In genomic region chr19:3785464-3785937, GRCh38 we compare ENCODE assay signal across 8 cellular contexts. TPM values are rescaled to one million over a fixed set of nuclear protein-coding genes. Genes with fewer than 3 reads are reported as not detected.
A peak's percentile ranks its signal among the peaks of the same experiment; 100 is the strongest.
DNase-seq lines count a peak whose midpoint lies in the region; ATAC-seq, FAIRE-seq and TF ChIP-seq lines count a peak whose summit lies in the region.
"Had no signal": no experiment of that assay in that cellular context is flagged by ENCODE, and none has a peak within 500 bp of the region (broad histone marks: within the 10 kb centered on the region; RNA-seq: fewer than 3 reads in every experiment).

No MANE protein-coding gene starts in this region.

- ATAC-seq in activated CD8-positive, alpha-beta memory T cell treated with anti-CD3 and anti-CD28 coated beads, Interleukin-2, amount 10 ng/mL, durations not matched to agents 7 days and 5 days: no peak
- ATAC-seq in GM18861 (IDR thresholded peaks at IDR 0.05; ENCODE audit: unreplicated experiment): no peak

- peak; percentile 51 for DNase-seq in activated CD8-positive, alpha-beta memory T cell treated with anti-CD3 and anti-CD28 coated beads, Interleukin-2, amount 10 ng/mL, durations not matched to agents 7 days and 5 days
- peak; percentile 25 for DNase-seq in inferior parietal cortex (ENCODE audit: extremely low spot score)
- DNase-seq in stimulated activated CD8-positive, alpha-beta memory T cell treated with anti-CD3 and anti-CD28 coated beads, Interleukin-4, amount 100 ng/mL, for 4 hours (ENCODE audit: low read depth in 2 of 2, low spot score in 1 of 2): peak; percentile 15 to 64
- DNase-seq in NCI-H2196 treated with DMSO at 0.1 percent for 48 hours (lab: John Stamatoyannopoulos, UW; ENCODE audit: unreplicated experiment): no peak
- DNase-seq in GM12892 (ENCODE audit: insufficient read length): no peak

- no peak for TF ChIP-seq RAD21 in Ishikawa (IDR thresholded peaks at IDR 0.05; ENCODE audit: low read depth)

- peak overlapping the region; percentile 81 for H3K4me3 Mint-ChIP-seq in activated CD8-positive, alpha-beta memory T cell treated with anti-CD3 and anti-CD28 coated beads, Interleukin-2, amount 10 ng/mL, durations not matched to agents 7 days and 5 days

- peaks cover 24% of the 10 kb centered on the region for H3K36me3 Mint-ChIP-seq in activated CD8-positive, alpha-beta memory T cell treated with anti-CD3 and anti-CD28 coated beads, Interleukin-2, amount 10 ng/mL, durations not matched to agents 7 days and 5 days

- TF ChIP-seq EP300 in Ishikawa (IDR thresholded peaks at IDR 0.05; ENCODE audit: borderline replicate concordance): no peak

- H3K27ac Mint-ChIP-seq in activated CD8-positive, alpha-beta memory T cell treated with anti-CD3 and anti-CD28 coated beads, Interleukin-2, amount 10 ng/mL, durations not matched to agents 7 days and 5 days: no peak overlapping the region

- H3K4me1 Mint-ChIP-seq in activated CD8-positive, alpha-beta memory T cell treated with anti-CD3 and anti-CD28 coated beads, Interleukin-2, amount 10 ng/mL, durations not matched to agents 7 days and 5 days: peaks cover 38% of the 10 kb centered on the region

- H3K9me3 Mint-ChIP-seq in activated CD8-positive, alpha-beta memory T cell treated with anti-CD3 and anti-CD28 coated beads, Interleukin-2, amount 10 ng/mL, durations not matched to agents 7 days and 5 days (ENCODE audit: low read depth): peaks cover 14% of the 10 kb centered on the region

- FAIRE-seq in GM12892 (lab: Jason Lieb, UNC): no peak

- CTCF ChIA-PET in activated CD8-positive, alpha-beta memory T cell treated with anti-CD3 and anti-CD28 coated beads, Interleukin-2, amount 10 ng/mL, durations not matched to agents 7 days and 5 days (lab: Charles Lee): interaction anchor here (0.7 to 2.7 kb wide), 4 partner anchors 8 to 37 kb away, joined by 3 to 16 read pairs (median 4); no protein-coding TSS in a partner anchor

- H3K27me3 Mint-ChIP-seq in activated CD8-positive, alpha-beta memory T cell treated with anti-CD3 and anti-CD28 coated beads, Interleukin-2, amount 10 ng/mL, durations not matched to agents 7 days and 5 days: peaks cover 3% of the 10 kb centered on the region

- no peak for TF ChIP-seq POLR2A in GM12892 (IDR thresholded peaks at IDR 0.05; ENCODE audit: low read depth, low read length)

TF ChIP-seq in Ishikawa, 13 proteins besides CTCF, POLR2A, EP300 and RAD21:
- TF ChIP-seq MAX (IDR thresholded peaks at IDR 0.05) (peak; percentile 79), NFIC (IDR thresholded peaks at IDR 0.05) (no peak), TCF12 (IDR thresholded peaks at IDR 0.05; ENCODE audit: low read depth) (peak; percentile 16; the same call in 1 of the 2 replicates)

RNA-seq across cellular contexts. Expression of gene MATK, which starts 0.7 kb away (rescaled TPM):
- 10 to 100 TPM; 26.8 to 30.8 TPM for total RNA-seq in activated CD8-positive, alpha-beta memory T cell treated with anti-CD3 and anti-CD28 coated beads, Interleukin-2, amount 10 ng/mL, durations not matched to agents 7 days and 5 days
- 0.66 TPM for polyA plus RNA-seq in GM12892 (2012; ENCODE audit: missing spikeins)
- total RNA-seq: SJSA1 had no signal

RNA-seq across cellular contexts. Expression of gene RAX2, which starts 13.5 kb away (rescaled TPM):
- not detected for total RNA-seq in activated CD8-positive, alpha-beta memory T cell treated with anti-CD3 and anti-CD28 coated beads, Interleukin-2, amount 10 ng/mL, durations not matched to agents 7 days and 5 days
- polyA plus RNA-seq in GM12892 (2012; ENCODE audit: missing spikeins): not detected
- total RNA-seq: SJSA1 had no signal

RNA-seq across cellular contexts. Expression of gene MRPL54, which starts 23.0 kb away (rescaled TPM):
- 10 to 100 TPM; 74.0 to 89.8 TPM for total RNA-seq in activated CD8-positive, alpha-beta memory T cell treated with anti-CD3 and anti-CD28 coated beads, Interleukin-2, amount 10 ng/mL, durations not matched to agents 7 days and 5 days
- 45.5 TPM for polyA plus RNA-seq in GM12892 (2012; ENCODE audit: missing spikeins)

RNA-seq across cellular contexts. Expression of gene APBA3, which starts 24.0 kb away (rescaled TPM):
- total RNA-seq in activated CD8-positive, alpha-beta memory T cell treated with anti-CD3 and anti-CD28 coated beads, Interleukin-2, amount 10 ng/mL, durations not matched to agents 7 days and 5 days: 10 to 100 TPM; 50.3 to 65.5 TPM
- polyA plus RNA-seq in GM12892 (2012; ENCODE audit: missing spikeins): 10.9 TPM

Comparison
In these comparisons a context has a peak if more than half of its experiments do, and no peak if none do; other contexts are left out.
1. DNase-seq: peak in activated CD8-positive, alpha-beta memory T cell treated with anti-CD3 and anti-CD28 coated beads, Interleukin-2, amount 10 ng/mL, durations not matched to agents 7 days and 5 days (single experiment), inferior parietal cortex (single experiment) and stimulated activated CD8-positive, alpha-beta memory T cell treated with anti-CD3 and anti-CD28 coated beads, Interleukin-4, amount 100 ng/mL, for 4 hours (2 of 2); none in NCI-H2196 treated with DMSO at 0.1 percent for 48 hours (single experiment) and GM12892 (single experiment).